ENCODE assay signal across 26 cellular contexts in genomic region chr17:14281530-14281929, GRCh38. TPM values are rescaled to one million over a fixed set of nuclear protein-coding genes. Genes with fewer than 3 reads are reported as not detected.
A peak's percentile ranks its signal among the peaks of the same experiment; 100 is the strongest.
DNase-seq lines count a peak whose midpoint lies in the region; ATAC-seq, FAIRE-seq and TF ChIP-seq lines count a peak whose summit lies in the region.
"Had no signal": no experiment of that assay in that cellular context is flagged by ENCODE, and none has a peak within 500 bp of the region (broad histone marks: within the 10 kb centered on the region; RNA-seq: fewer than 3 reads in every experiment).

No MANE protein-coding gene starts in this region.

- CTCF ChIA-PET in HepG2 (lab: Yijun Ruan, JAX; ENCODE audit: low intra/inter-chr PET ratio, low total read pairs) (no interaction called here), K562 (lab: Yijun Ruan, JAX; ENCODE audit: low intra/inter-chr PET ratio) (no interaction called here)

- POLR2A ChIA-PET in HepG2 (lab: Yijun Ruan, JAX) (interaction anchor here (0.7 to 1.0 kb wide), 2 partner anchors 17 to 19 kb away, joined by 4 read pairs; partner anchors contain the start of gene HS3ST3B1), K562 (lab: Yijun Ruan, JAX) (no interaction called here)

- H3K9ac ChIP-seq in HepG2 (ENCODE audit: insufficient read depth, low read depth, low read length), result no peak overlapping the region
- no peak overlapping the region for H3K9ac ChIP-seq in K562 (ENCODE audit: insufficient read depth in 1 of 2, low read depth in 2 of 2, low read length in 2 of 2)
- H3K9ac ChIP-seq: BLaER1 had no signal

- no peak overlapping the region for H3K27ac ChIP-seq in HepG2 (ENCODE audit: extremely low read length, insufficient read depth, low read length)
- H3K27ac ChIP-seq in right lobe of liver, result no peak overlapping the region
- H3K27ac ChIP-seq in K562 (ENCODE audit: extremely low read depth, low read depth, low read length), result no peak overlapping the region
- H3K27ac ChIP-seq in esophagus muscularis mucosa (replicated peaks in 1 of 4), result no peak overlapping the region
- H3K27ac ChIP-seq in osteoblast (ENCODE audit: low read depth, low read length), result no peak overlapping the region
- no peak overlapping the region for H3K27ac ChIP-seq in caudate nucleus (ENCODE audit: low read depth, low read length)
- H3K27ac ChIP-seq: 22Rv1, BLaER1 had no signal

- H2AFZ ChIP-seq in HepG2 (ENCODE audit: low read length) (no peak overlapping the region), K562 (ENCODE audit: low read depth, low read length) (no peak overlapping the region), osteoblast (ENCODE audit: low read length) (no peak overlapping the region)

- TF ChIP-seq POLR2A in HepG2 (IDR thresholded peaks at IDR 0.05; ENCODE audit: insufficient read depth in 1 of 2, low read depth in 2 of 2, low read length in 2 of 2) (no peak), right lobe of liver (IDR thresholded peaks at IDR 0.05) (no peak), K562 (conservative IDR thresholded peaks at IDR 0.05) (no peak), esophagus muscularis mucosa (IDR thresholded peaks at IDR 0.05; ENCODE audit: low read depth) (no peak)

- H3K4me3 ChIP-seq in HepG2 (replicated peaks in 1 of 3; ENCODE audit: insufficient read depth in 1 of 3, low read depth in 2 of 3, low read length in 3 of 3) (no peak overlapping the region), right lobe of liver (no peak overlapping the region), K562 (no peak overlapping the region), esophagus muscularis mucosa (no peak overlapping the region), osteoblast (ENCODE audit: insufficient read depth, low read length) (no peak overlapping the region)
- H3K4me3 ChIP-seq: BLaER1 had no signal

- TF ChIP-seq CTCF in HepG2 (CRISPR knock-in tag; IDR thresholded peaks at IDR 0.05) (no peak), right lobe of liver (IDR thresholded peaks at IDR 0.05) (no peak), K562 (IDR thresholded peaks at IDR 0.05 in 2 of 3, conservative IDR thresholded peaks at IDR 0.05 in 1 of 3; ENCODE audit: insufficient read depth in 2 of 3, low read depth in 1 of 3, low read length in 3 of 3) (no peak), esophagus muscularis mucosa (IDR thresholded peaks at IDR 0.05) (no peak), osteoblast (IDR thresholded peaks at IDR 0.05; ENCODE audit: extremely low read depth, low read depth, low read length) (no peak)

- ATAC-seq in HepG2 (no peak), right lobe of liver (no peak), K562 (no peak)

- TF ChIP-seq RAD21 in HepG2 (CRISPR knock-in tag; IDR thresholded peaks at IDR 0.05), result no peak
- TF ChIP-seq RAD21 in K562 (CRISPR knock-in tag; conservative IDR thresholded peaks at IDR 0.05 in 1 of 2, IDR thresholded peaks at IDR 0.05 in 1 of 2), result no peak

- H3K4me1 ChIP-seq in HepG2 (ENCODE audit: insufficient read depth, low read length) (peaks cover 24% of the 10 kb centered on the region), right lobe of liver (peaks cover 0 to 9% (median 3%) of the 10 kb centered on the region in 4 donors), K562 (replicated peaks in 1 of 2; ENCODE audit: control insufficient read depth in 2 of 2, insufficient read depth in 2 of 2, low read length in 2 of 2) (no peaks in the 10 kb centered on the region), esophagus muscularis mucosa (no peaks in the 10 kb centered on the region), osteoblast (ENCODE audit: insufficient read depth, low read length) (no peaks in the 10 kb centered on the region)
- H3K4me1 ChIP-seq: BE2C had no signal

- intact Hi-C loops in HepG2 (cut with micrococcal nuclease; ENCODE audit: unreplicated experiment), result no loop called here
- intact Hi-C loops in right lobe of liver (cut with DNase I), result loop anchor here in 1 of 2 donors (10.0 kb wide), 1 partner anchor 57 kb away; no protein-coding TSS in a partner anchor
- intact Hi-C loops in K562 (cut with micrococcal nuclease), result no loop called here
- intact Hi-C loops in esophagus muscularis mucosa (cut with DNase I), result no loop called here

- DNase-seq in HepG2 (ENCODE audit: low spot score) (no peak), right lobe of liver (no peak), K562 (ENCODE audit: extremely low read depth in 1 of 4, low spot score in 3 of 4) (no peak), esophagus muscularis mucosa (ENCODE audit: extremely low spot score) (peak; percentile 39), osteoblast (ENCODE audit: insufficient read length, low spot score, missing footprints) (no peak), caudate nucleus (lab: John Stamatoyannopoulos, UW) (no peak)
- DNase-seq: ACHN; BE2C; C1 segment of cervical spinal cord; Calu3; CD4-positive, alpha-beta memory T cell; CD4-positive, CD25-positive, alpha-beta regulatory T cell; CD8-positive, alpha-beta memory T cell; COR-L47; DMS79 treated with DMSO at 0.1 percent for 48 hours; GF-D8 had no signal

- in situ Hi-C loops in HepG2 (cut with HindIII; ENCODE audit: extremely low pct_ligation_motif_present, low pct_unique_long_range_greater_than_20kb), result no loop called here
- in situ Hi-C loops in K562 (cut with MboI), result no loop called here

- H3K79me2 ChIP-seq in HepG2 (ENCODE audit: insufficient read depth, low read length), result no peaks in the 10 kb centered on the region
- no peaks in the 10 kb centered on the region for H3K79me2 ChIP-seq in K562 (ENCODE audit: control insufficient read depth, insufficient read depth, low read length)
- H3K79me2 ChIP-seq in osteoblast (ENCODE audit: insufficient read depth, low read length), result no peaks in the 10 kb centered on the region

- H4K20me1 ChIP-seq in HepG2 (ENCODE audit: insufficient read depth, low read length) (no peaks in the 10 kb centered on the region), K562 (replicated peaks; ENCODE audit: control insufficient read depth, insufficient read depth, low read length) (no peaks in the 10 kb centered on the region), osteoblast (ENCODE audit: insufficient read depth, low read length) (no peaks in the 10 kb centered on the region)
- H4K20me1 ChIP-seq: BLaER1 had no signal

- BruUV-seq in HepG2 (replicated peaks; lab: Mats Ljungman, UMichigan) (no TSS peak), K562 (replicated peaks; lab: Mats Ljungman, UMichigan) (no TSS peak)

- H3K9me3 ChIP-seq in HepG2 (ENCODE audit: low read length), result no peaks in the 10 kb centered on the region
- H3K9me3 ChIP-seq in right lobe of liver, result no peaks in the 10 kb centered on the region
- H3K9me3 ChIP-seq in K562 (replicated peaks; ENCODE audit: control insufficient read depth, insufficient read depth, low read depth, low read length), result no peaks in the 10 kb centered on the region
- H3K9me3 ChIP-seq in esophagus muscularis mucosa, result no peaks in the 10 kb centered on the region
- H3K9me3 ChIP-seq in osteoblast (ENCODE audit: low read depth, low read length), result no peaks in the 10 kb centered on the region
- H3K9me3 ChIP-seq: BE2C had no signal

- H3K36me3 ChIP-seq in HepG2 (replicated peaks in 1 of 2; ENCODE audit: control insufficient read depth in 1 of 2, insufficient read depth in 2 of 2, low read length in 2 of 2), result no peaks in the 10 kb centered on the region
- H3K36me3 ChIP-seq in right lobe of liver, result no peaks in the 10 kb centered on the region
- no peaks in the 10 kb centered on the region for H3K36me3 ChIP-seq in K562 (ENCODE audit: control insufficient read depth, insufficient read depth, low read length)
- no peaks in the 10 kb centered on the region for H3K36me3 ChIP-seq in esophagus muscularis mucosa
- no peaks in the 10 kb centered on the region for H3K36me3 ChIP-seq in osteoblast (ENCODE audit: insufficient read depth, low read length)
- H3K36me3 ChIP-seq: BE2C, BLaER1 had no signal

- no peaks in the 10 kb centered on the region for H3K9me1 ChIP-seq in K562 (ENCODE audit: control insufficient read depth, insufficient read depth, low read length)

- FAIRE-seq in HepG2 (lab: Jason Lieb, UNC) (no peak), K562 (lab: Jason Lieb, UNC) (no peak)
- FAIRE-seq: D721Med, G401.6, GM12891, GM19239 had no signal

- 68% methylated on average over 3 of the region's 3 CpGs for WGBS in HepG2 (ENCODE audit: low lambda C conversion rate)
- 89% methylated on average over 3 of the region's 3 CpGs for WGBS in right lobe of liver (ENCODE audit: insufficient coverage, low coverage, low lambda C conversion rate, missing lambda C conversion rate)
- WGBS in K562 (ENCODE audit: insufficient coverage, low coverage, missing lambda C conversion rate), result 6% methylated on average over 3 of the region's 3 CpGs
- 87% methylated on average over 3 of the region's 3 CpGs for WGBS in esophagus muscularis mucosa

- TF ChIP-seq EP300 in HepG2 (IDR thresholded peaks at IDR 0.05; ENCODE audit: low read depth in 2 of 2, low read length in 2 of 2) (no peak), HepG2 (CRISPR knock-in tag; IDR thresholded peaks at IDR 0.05; ENCODE audit: borderline replicate concordance) (no peak), K562 (IDR thresholded peaks at IDR 0.05; ENCODE audit: low read length) (no peak), esophagus muscularis mucosa (IDR thresholded peaks at IDR 0.05) (no peak)

- H3K27me3 ChIP-seq in HepG2 (ENCODE audit: control insufficient read depth in 1 of 2, insufficient read depth in 2 of 2, low read length in 2 of 2) (peaks cover 2 to 25% of the 10 kb centered on the region in 2 experiments; a peak in 3 of 5 replicates), right lobe of liver (no peaks in the 10 kb centered on the region), K562 (ENCODE audit: control insufficient read depth in 2 of 2, insufficient read depth in 2 of 2, low read length in 2 of 2) (peaks cover 0 to 3% of the 10 kb centered on the region in 2 experiments; a peak in 2 of 5 replicates), esophagus muscularis mucosa (peaks cover 0 to 26% (median 0%) of the 10 kb centered on the region in 4 donors), osteoblast (ENCODE audit: insufficient read depth, low read length) (peaks cover 21% of the 10 kb centered on the region)
- H3K27me3 ChIP-seq: BE2C, BLaER1 had no signal

- H3K4me2 ChIP-seq in HepG2 (ENCODE audit: low read depth, low read length) (no peak overlapping the region), K562 (ENCODE audit: insufficient read depth, low read length) (no peak overlapping the region), osteoblast (ENCODE audit: insufficient read depth, low read length) (no peak overlapping the region)

RNA-seq across cellular contexts. Expression of gene HS3ST3B1, which starts 19.4 kb away (rescaled TPM):
- total RNA-seq in HepG2 (2016; rRNA removed; fragmentation: Illumina TruSeq; extraction: Trizol), result 35.3 and 39.5 TPM in 2 replicates
- 5.0 and 5.5 TPM in 2 replicates for total RNA-seq in HepG2 (2016; cell fraction: cytosol; rRNA removed; fragmentation: Illumina TruSeq; extraction: Trizol; ENCODE audit: low read depth)
- total RNA-seq in HepG2 (2016; cell fraction: insoluble cytoplasmic fraction; rRNA removed; fragmentation: Illumina TruSeq; extraction: Trizol), result 33.5 and 37.1 TPM in 2 replicates
- total RNA-seq in HepG2 (2016; cell fraction: membrane; rRNA removed; fragmentation: Illumina TruSeq; extraction: Trizol), result 21.9 and 24.5 TPM in 2 replicates
- total RNA-seq in HepG2 (2016; cell fraction: nucleus; rRNA removed; fragmentation: Illumina TruSeq; extraction: Trizol), result 34.7 and 37.1 TPM in 2 replicates
- polyA plus RNA-seq in HepG2 (2011; rRNA removed), result 14.6 and 15.7 TPM in 2 replicates
- polyA plus RNA-seq in HepG2 (2011; cell fraction: cytosol; rRNA removed), result 10.2 and 10.4 TPM in 2 replicates
- 16.6 and 20.5 TPM in 2 replicates for polyA plus RNA-seq in HepG2 (2011; cell fraction: nucleus; rRNA removed)
- polyA plus RNA-seq in HepG2 (2012), result 15.3 and 18.6 TPM in 2 replicates
- polyA plus RNA-seq in HepG2 (2016; cell fraction: cytosol; fragmentation: Illumina TruSeq; extraction: Trizol; ENCODE audit: low read depth), result 1.9 and 2.3 TPM in 2 replicates
- polyA plus RNA-seq in HepG2 (2016; cell fraction: insoluble cytoplasmic fraction; fragmentation: Illumina TruSeq; extraction: Trizol; ENCODE audit: low read depth), result 19.7 and 21.9 TPM in 2 replicates
- 7.2 and 7.3 TPM in 2 replicates for polyA plus RNA-seq in HepG2 (2016; cell fraction: membrane; fragmentation: Illumina TruSeq; extraction: Trizol; ENCODE audit: low read depth)
- polyA plus RNA-seq in HepG2 (2016; cell fraction: nucleus; fragmentation: Illumina TruSeq; extraction: Trizol; ENCODE audit: insufficient read depth, low read depth), result 39.2 and 41.9 TPM in 2 replicates
- 67.6 TPM in 1 of 2 replicates, not detected in the other for polyA minus RNA-seq in HepG2 (2011; rRNA and poly(A)+ RNA removed; ENCODE audit: low replicate concordance)
- 34.2 and 35.7 TPM in 2 replicates for polyA minus RNA-seq in HepG2 (2011; cell fraction: cytosol; rRNA and poly(A)+ RNA removed)
- polyA minus RNA-seq in HepG2 (2011; cell fraction: nucleus; rRNA and poly(A)+ RNA removed), result 25.6 and 26.4 TPM in 2 replicates
- 10 to 100 TPM; 22.5 to 36.6 (median 28.2) TPM for total RNA-seq in right lobe of liver
- total RNA-seq in K562 (2011; cell fraction: chromatin; rRNA removed; ENCODE audit: low replicate concordance), result 4.9 and 5.2 TPM in 2 replicates
- total RNA-seq in K562 (2011; cell fraction: nucleolus; rRNA removed), result 9.3 and 11.5 TPM in 2 replicates
- 8.4 and 12.7 TPM in 2 replicates for total RNA-seq in K562 (2011; cell fraction: nucleoplasm; rRNA removed)
- total RNA-seq in K562 (2014; rRNA removed), result 8.0 and 10.5 TPM in 2 replicates
- total RNA-seq in K562 (2014; rRNA removed; fragmentation: Illumina TruSeq; extraction: Trizol), result 3.3 and 3.4 TPM in 2 replicates
- 5.5 and 5.7 TPM in 2 replicates for total RNA-seq in K562 (2015; rRNA removed; fragmentation: Illumina TruSeq; extraction: Trizol)
- total RNA-seq in K562 (2021), result 12.9 and 13.0 TPM in 2 replicates
- polyA plus RNA-seq in K562 (2011; rRNA removed), result 1.9 and 2.7 TPM in 2 replicates
- polyA plus RNA-seq in K562 (2011; cell fraction: cytosol; rRNA removed), result 2.2 and 3.6 TPM in 2 replicates
- 2.8 and 3.8 TPM in 2 replicates for polyA plus RNA-seq in K562 (2011; cell fraction: nucleus; rRNA removed)
- polyA plus RNA-seq in K562 (2012), result 5.4 and 5.9 TPM in 2 replicates
- polyA plus RNA-seq in K562 (2014; fragmentation: Illumina TruSeq; extraction: Trizol), result 2.5 and 2.6 TPM in 2 replicates
- 1 to 10 TPM; 2.6 to 5.3 TPM for polyA plus RNA-seq in K562 (2014; fragmentation: Nextera tagmentation; extraction: Ambion mirVana)
- 3.7 and 3.9 TPM in 2 replicates for polyA plus RNA-seq in K562 (2014; rRNA removed)
- 4.1 and 5.5 TPM in 2 replicates for polyA minus RNA-seq in K562 (2011; rRNA and poly(A)+ RNA removed)
- 3.9 and 6.8 TPM in 2 replicates for polyA minus RNA-seq in K562 (2011; cell fraction: cytosol; rRNA and poly(A)+ RNA removed)
- polyA minus RNA-seq in K562 (2011; cell fraction: nucleus; rRNA and poly(A)+ RNA removed), result 5.5 and 7.1 TPM in 2 replicates
- 1 to 10 TPM; 2.5 to 5.5 (median 3.3) TPM for total RNA-seq in esophagus muscularis mucosa
- 9.4 and 13.4 TPM in 2 replicates for total RNA-seq in osteoblast
- total RNA-seq: A673 had no signal

RNA-seq across cellular contexts. Expression of gene CDRT15, which starts 44.9 kb away (rescaled TPM):
- total RNA-seq in HepG2 (2016; rRNA removed; fragmentation: Illumina TruSeq; extraction: Trizol) (not detected in 2 replicates), right lobe of liver (not detected), K562 (2014; rRNA removed) (not detected in 2 replicates), K562 (2014; rRNA removed; fragmentation: Illumina TruSeq; extraction: Trizol) (not detected in 2 replicates), K562 (2015; rRNA removed; fragmentation: Illumina TruSeq; extraction: Trizol) (not detected in 2 replicates), K562 (2021) (not detected in 2 replicates), esophagus muscularis mucosa (not detected), osteoblast (not detected in 2 replicates)
- total RNA-seq in HepG2 (2016; cell fraction: cytosol; rRNA removed; fragmentation: Illumina TruSeq; extraction: Trizol; ENCODE audit: low read depth), result not detected in 2 replicates
- total RNA-seq in HepG2 (2016; cell fraction: insoluble cytoplasmic fraction; rRNA removed; fragmentation: Illumina TruSeq; extraction: Trizol), result not detected in 2 replicates
- not detected in 2 replicates for total RNA-seq in HepG2 (2016; cell fraction: membrane; rRNA removed; fragmentation: Illumina TruSeq; extraction: Trizol)
- total RNA-seq in HepG2 (2016; cell fraction: nucleus; rRNA removed; fragmentation: Illumina TruSeq; extraction: Trizol), result not detected in 2 replicates
- polyA plus RNA-seq in HepG2 (2011; rRNA removed) (not detected in 2 replicates), K562 (2011; rRNA removed) (not detected in 2 replicates), K562 (2014; fragmentation: Illumina TruSeq; extraction: Trizol) (not detected in 2 replicates), K562 (2014; fragmentation: Nextera tagmentation; extraction: Ambion mirVana) (not detected), K562 (2014; rRNA removed) (not detected in 2 replicates)
- polyA plus RNA-seq in HepG2 (2011; cell fraction: cytosol; rRNA removed), result not detected in 2 replicates
- polyA plus RNA-seq in HepG2 (2011; cell fraction: nucleus; rRNA removed), result not detected in 2 replicates
- polyA plus RNA-seq in HepG2 (2012), result 0.27 TPM in 1 of 2 replicates, not detected in the other
- not detected in 2 replicates for polyA plus RNA-seq in HepG2 (2016; cell fraction: cytosol; fragmentation: Illumina TruSeq; extraction: Trizol; ENCODE audit: low read depth)
- polyA plus RNA-seq in HepG2 (2016; cell fraction: insoluble cytoplasmic fraction; fragmentation: Illumina TruSeq; extraction: Trizol; ENCODE audit: low read depth), result not detected in 2 replicates
- not detected in 2 replicates for polyA plus RNA-seq in HepG2 (2016; cell fraction: membrane; fragmentation: Illumina TruSeq; extraction: Trizol; ENCODE audit: low read depth)
- not detected in 2 replicates for polyA plus RNA-seq in HepG2 (2016; cell fraction: nucleus; fragmentation: Illumina TruSeq; extraction: Trizol; ENCODE audit: insufficient read depth, low read depth)
- polyA minus RNA-seq in HepG2 (2011; rRNA and poly(A)+ RNA removed; ENCODE audit: low replicate concordance), result not detected in 2 replicates
- polyA minus RNA-seq in HepG2 (2011; cell fraction: cytosol; rRNA and poly(A)+ RNA removed), result not detected in 2 replicates
- polyA minus RNA-seq in HepG2 (2011; cell fraction: nucleus; rRNA and poly(A)+ RNA removed), result not detected in 2 replicates
- not detected in 2 replicates for total RNA-seq in K562 (2011; cell fraction: chromatin; rRNA removed; ENCODE audit: low replicate concordance)
- total RNA-seq in K562 (2011; cell fraction: nucleolus; rRNA removed), result not detected in 2 replicates
- not detected in 2 replicates for total RNA-seq in K562 (2011; cell fraction: nucleoplasm; rRNA removed)
- not detected in 2 replicates for polyA plus RNA-seq in K562 (2011; cell fraction: cytosol; rRNA removed)
- not detected in 2 replicates for polyA plus RNA-seq in K562 (2011; cell fraction: nucleus; rRNA removed)
- polyA plus RNA-seq in K562 (2012), result 0.43 and 0.51 TPM in 2 replicates
- not detected in 2 replicates for polyA minus RNA-seq in K562 (2011; rRNA and poly(A)+ RNA removed)
- polyA minus RNA-seq in K562 (2011; cell fraction: cytosol; rRNA and poly(A)+ RNA removed), result not detected in 2 replicates
- not detected in 2 replicates for polyA minus RNA-seq in K562 (2011; cell fraction: nucleus; rRNA and poly(A)+ RNA removed)
- total RNA-seq: A172; A673; Calu3; CD4-positive, alpha-beta memory T cell; CD4-positive, CD25-positive, alpha-beta regulatory T cell; CD8-positive, alpha-beta memory T cell had no signal
- polyA plus RNA-seq: AG04450; CD14-positive monocyte; CD4-positive, alpha-beta memory T cell; CD8-positive, alpha-beta memory T cell had no signal

Comparison
In these comparisons a context has a peak if more than half of its experiments do, and no peak if none do; other contexts are left out.
1. Of the 241 proteins assayed by ChIP-seq in both HepG2 and K562: peak only in HepG2: MAFF and MAFK; only in K562: none; in both: none; in neither: 239.